In the genomic region with DNA sequence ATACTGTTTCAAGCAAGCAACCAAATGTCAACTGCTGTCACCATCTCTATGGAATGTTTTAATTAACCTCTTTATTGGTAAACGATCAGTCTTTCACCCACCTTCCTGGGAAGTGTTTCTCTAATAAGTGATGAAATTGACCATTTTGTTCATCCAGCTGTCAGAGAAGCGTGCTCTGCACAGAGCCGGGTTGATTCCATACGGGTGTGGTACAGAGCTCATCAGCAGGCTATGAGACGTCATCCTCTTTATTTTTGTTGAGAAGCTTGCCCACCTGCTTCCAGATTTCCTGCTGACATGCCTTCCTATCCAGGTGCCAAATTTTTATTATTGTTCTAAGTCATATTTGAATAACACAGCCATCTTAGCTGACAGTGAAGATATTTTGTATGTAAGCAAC, we compare ENCODE assay signal across 31 cellular contexts.
"Had no signal": no experiment of that assay in that cellular context is flagged by ENCODE, and none has a peak within 500 bp of the region (broad histone marks: within the 10 kb centered on the region; RNA-seq: fewer than 3 reads in every experiment).

No MANE protein-coding gene starts in this region.

- H3K9me3 ChIP-seq: adrenal gland, body of pancreas, breast epithelium had no signal

- DNase-seq: activated B cell treated with CpG ODN at 0.5 μM for 24 hours; activated CD4-positive, alpha-beta memory T cell treated with anti-CD3 and anti-CD28 coated beads for 36 hours; activated CD4-positive, alpha-beta T cell treated with anti-CD3 and anti-CD28 coated beads for 4 hours; activated CD4-positive, alpha-beta T cell treated with anti-CD3 and anti-CD28 coated beads, Interleukin-2, amount 10 ng/mL, durations not matched to agents 24 days and 14 days; activated CD4-positive, alpha-beta T cell treated with anti-CD3 and anti-CD28 coated beads, Interleukin-2, amount 50 U/mL, for 1 hour; activated CD4-positive, alpha-beta T cell treated with anti-CD3 and anti-CD28 coated beads, Interleukin-2, amount 50 U/mL, for 4 hours; activated CD4-positive, CD25-positive, alpha-beta regulatory T cell treated with anti-CD3 and anti-CD28 coated beads, Interleukin-2, amount 50 U/mL, for 72 hours; activated CD8-positive, alpha-beta memory T cell treated with anti-CD3 and anti-CD28 coated beads, Interleukin-2, amount 50 U/mL, for 4 hours; activated CD8-positive, alpha-beta T cell treated with anti-CD3 and anti-CD28 coated beads for 36 hours; activated effector memory CD4-positive, alpha-beta T cell treated with anti-CD3 and anti-CD28 coated beads, Interleukin-2, amount 50 U/mL, for 16 hours; activated gamma-delta T cell treated with Interleukin-2 at 50 U/mL for 16 hours; activated naive CD4-positive, alpha-beta T cell; activated naive CD4-positive, alpha-beta T cell treated with anti-CD3 and anti-CD28 coated beads for 36 hours; activated naive CD4-positive, alpha-beta T cell treated with anti-CD3 and anti-CD28 coated beads, Interleukin-2, amount 50 U/mL, for 16 hours; activated naive CD8-positive, alpha-beta T cell treated with anti-CD3 and anti-CD28 coated beads for 36 hours; activated T-cell treated with anti-CD3 and anti-CD28 coated beads for 4 hours; activated T-cell treated with anti-CD3 and anti-CD28 coated beads, Interleukin-2, amount 50 U/mL, for 1 hour; activated T-cell treated with anti-CD3 and anti-CD28 coated beads, Interleukin-2, amount 50 U/mL, for 4 hours; activated T-cell treated with anti-CD3 and anti-CD28 coated beads, Interleukin-2, amount 50 U/mL, for 72 hours; adrenal gland; amniotic stem cell; aorta; body of pancreas; brain microvascular endothelial cell; central memory CD4-positive, alpha-beta T cell; T-helper 2 cell; T-helper 9 cell had no signal

- H3K27me3 ChIP-seq: adrenal gland, body of pancreas, brain microvascular endothelial cell, breast epithelium had no signal

- ATAC-seq: activated CD8-positive, alpha-beta T cell treated with anti-CD3 and anti-CD28 coated beads for 36 hours; activated naive CD4-positive, alpha-beta T cell treated with anti-CD3 and anti-CD28 coated beads, Interleukin-2, amount 50 U/mL, for 72 hours; activated T-cell treated with anti-CD3 and anti-CD28 coated beads, Interleukin-2, amount 50 U/mL, for 4 hours; activated T-cell treated with anti-CD3 and anti-CD28 coated beads, Interleukin-2, amount 50 U/mL, for 72 hours; activated T-helper 17 cell treated with anti-CD3 and anti-CD28 coated beads, Interleukin-2, amount 50 U/mL, for 72 hours; body of pancreas had no signal

- H3K27ac ChIP-seq: adrenal gland, body of pancreas, brain microvascular endothelial cell, breast epithelium, VCaP had no signal

- H3K4me3 ChIP-seq: adrenal gland, body of pancreas, breast epithelium had no signal

- H3K4me1 ChIP-seq: adrenal gland, body of pancreas, breast epithelium had no signal

- H3K36me3 ChIP-seq: adrenal gland, brain microvascular endothelial cell, breast epithelium had no signal
